Comparison of ENCODE assay signal across 1 cellular context in the genomic region with DNA sequence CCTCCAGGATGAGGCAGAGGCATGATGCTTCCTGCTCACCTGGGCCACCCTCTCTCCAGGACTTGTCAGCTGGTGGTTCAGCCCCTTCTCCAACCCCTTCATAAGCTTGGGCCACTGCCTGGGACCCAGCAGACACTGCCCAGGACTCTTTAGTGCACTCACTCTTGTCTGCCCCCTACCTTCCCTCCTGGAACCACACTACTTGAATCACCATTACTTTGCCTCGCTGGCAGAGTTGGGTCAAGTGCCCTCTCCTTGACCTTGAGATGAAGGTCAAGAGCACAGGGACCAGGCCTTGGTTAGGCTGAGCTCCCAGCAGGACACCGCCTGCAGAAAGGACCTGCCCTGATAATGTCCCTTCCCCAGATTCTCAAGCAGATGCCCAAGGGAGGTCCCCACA.
TF ChIP-seq lines count a peak whose summit lies in the region.

No MANE protein-coding gene starts in this region.

TF ChIP-seq in SK-N-SH treated with all-trans-retinoic acid at 6 μM for 48 hours, 23 proteins besides CTCF, POLR2A, EP300 and RAD21 (continued from another document):
- TF ChIP-seq, protein P1, sequence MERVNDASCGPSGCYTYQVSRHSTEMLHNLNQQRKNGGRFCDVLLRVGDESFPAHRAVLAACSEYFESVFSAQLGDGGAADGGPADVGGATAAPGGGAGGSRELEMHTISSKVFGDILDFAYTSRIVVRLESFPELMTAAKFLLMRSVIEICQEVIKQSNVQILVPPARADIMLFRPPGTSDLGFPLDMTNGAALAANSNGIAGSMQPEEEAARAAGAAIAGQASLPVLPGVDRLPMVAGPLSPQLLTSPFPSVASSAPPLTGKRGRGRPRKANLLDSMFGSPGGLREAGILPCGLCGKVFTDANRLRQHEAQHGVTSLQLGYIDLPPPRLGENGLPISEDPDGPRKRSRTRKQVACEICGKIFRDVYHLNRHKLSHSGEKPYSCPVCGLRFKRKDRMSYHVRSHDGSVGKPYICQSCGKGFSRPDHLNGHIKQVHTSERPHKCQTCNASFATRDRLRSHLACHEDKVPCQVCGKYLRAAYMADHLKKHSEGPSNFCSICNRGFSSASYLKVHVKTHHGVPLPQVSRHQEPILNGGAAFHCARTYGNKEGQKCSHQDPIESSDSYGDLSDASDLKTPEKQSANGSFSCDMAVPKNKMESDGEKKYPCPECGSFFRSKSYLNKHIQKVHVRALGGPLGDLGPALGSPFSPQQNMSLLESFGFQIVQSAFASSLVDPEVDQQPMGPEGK (CRISPR knock-in tag; IDR thresholded peaks at IDR 0.05; ENCODE audit: borderline replicate concordance) = no peak
- TF ChIP-seq, protein P2, sequence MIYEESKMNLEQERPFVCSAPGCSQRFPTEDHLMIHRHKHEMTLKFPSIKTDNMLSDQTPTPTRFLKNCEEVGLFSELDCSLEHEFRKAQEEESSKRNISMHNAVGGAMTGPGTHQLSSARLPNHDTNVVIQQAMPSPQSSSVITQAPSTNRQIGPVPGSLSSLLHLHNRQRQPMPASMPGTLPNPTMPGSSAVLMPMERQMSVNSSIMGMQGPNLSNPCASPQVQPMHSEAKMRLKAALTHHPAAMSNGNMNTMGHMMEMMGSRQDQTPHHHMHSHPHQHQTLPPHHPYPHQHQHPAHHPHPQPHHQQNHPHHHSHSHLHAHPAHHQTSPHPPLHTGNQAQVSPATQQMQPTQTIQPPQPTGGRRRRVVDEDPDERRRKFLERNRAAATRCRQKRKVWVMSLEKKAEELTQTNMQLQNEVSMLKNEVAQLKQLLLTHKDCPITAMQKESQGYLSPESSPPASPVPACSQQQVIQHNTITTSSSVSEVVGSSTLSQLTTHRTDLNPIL (CRISPR knock-in tag; IDR thresholded peaks at IDR 0.05; ENCODE audit: low read depth) = no peak
- no peak for TF ChIP-seq GLIS3 (CRISPR knock-in tag; IDR thresholded peaks at IDR 0.05)
- no peak for TF ChIP-seq ZFP30 (CRISPR knock-in tag; IDR thresholded peaks at IDR 0.05)
- TF ChIP-seq OSR1 (CRISPR knock-in tag; IDR thresholded peaks at IDR 0.05) = no peak
- no peak for TF ChIP-seq ZNF565 (CRISPR knock-in tag; conservative IDR thresholded peaks at IDR 0.05; ENCODE audit: low read depth)
- no peak for TF ChIP-seq ZNF70 (CRISPR knock-in tag; IDR thresholded peaks at IDR 0.05)
- no peak for TF ChIP-seq ARNTL (CRISPR knock-in tag; IDR thresholded peaks at IDR 0.05; ENCODE audit: borderline replicate concordance, low read depth)
- TF ChIP-seq TCF4 (CRISPR knock-in tag; IDR thresholded peaks at IDR 0.05; ENCODE audit: borderline replicate concordance) = no peak
- no peak for TF ChIP-seq ZFP3 (CRISPR knock-in tag; IDR thresholded peaks at IDR 0.05)
- no peak for TF ChIP-seq TOX (CRISPR knock-in tag; IDR thresholded peaks at IDR 0.05; ENCODE audit: borderline replicate concordance)
- TF ChIP-seq, protein P3, sequence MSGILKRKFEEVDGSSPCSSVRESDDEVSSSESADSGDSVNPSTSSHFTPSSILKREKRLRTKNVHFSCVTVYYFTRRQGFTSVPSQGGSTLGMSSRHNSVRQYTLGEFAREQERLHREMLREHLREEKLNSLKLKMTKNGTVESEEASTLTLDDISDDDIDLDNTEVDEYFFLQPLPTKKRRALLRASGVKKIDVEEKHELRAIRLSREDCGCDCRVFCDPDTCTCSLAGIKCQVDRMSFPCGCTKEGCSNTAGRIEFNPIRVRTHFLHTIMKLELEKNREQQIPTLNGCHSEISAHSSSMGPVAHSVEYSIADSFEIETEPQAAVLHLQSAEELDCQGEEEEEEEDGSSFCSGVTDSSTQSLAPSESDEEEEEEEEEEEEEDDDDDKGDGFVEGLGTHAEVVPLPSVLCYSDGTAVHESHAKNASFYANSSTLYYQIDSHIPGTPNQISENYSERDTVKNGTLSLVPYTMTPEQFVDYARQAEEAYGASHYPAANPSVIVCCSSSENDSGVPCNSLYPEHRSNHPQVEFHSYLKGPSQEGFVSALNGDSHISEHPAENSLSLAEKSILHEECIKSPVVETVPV (CRISPR knock-in tag; IDR thresholded peaks at IDR 0.05) = no peak
